Comparison of ENCODE assay signal across 8 cellular contexts in genomic region chr12:45732250-45732649, GRCh38. TPM values are rescaled to one million over a fixed set of nuclear protein-coding genes. Genes with fewer than 3 reads are reported as not detected.
DNase-seq lines count a peak whose midpoint lies in the region; ATAC-seq and TF ChIP-seq lines count a peak whose summit lies in the region.

No MANE protein-coding gene starts in this region.

- H3K36me3 ChIP-seq in adrenal gland (replicated peaks in 1 of 2), result no peaks in the 10 kb centered on the region
- H3K36me3 ChIP-seq in right lobe of liver, result no peaks in the 10 kb centered on the region

- H3K4me3 Mint-ChIP-seq in IgD-negative memory B cell, result peak overlapping the region; percentile 69 to 93 (median 78)

- peak overlapping the region; percentile 88 to 99 (median 90) for H3K27ac Mint-ChIP-seq in IgD-negative memory B cell

- H3K9me3 ChIP-seq in adrenal gland (replicated peaks in 1 of 3) (peaks cover 0 to 9% (median 0%) of the 10 kb centered on the region in 3 donors), right lobe of liver (no peaks in the 10 kb centered on the region)

- H3K27ac ChIP-seq in adrenal gland (peak overlapping the region in 4 of 5 donors; percentile 27 to 98 (median 68)), right lobe of liver (peak overlapping the region in 2 of 3 donors; percentile 1 to 95)

- H3K4me1 ChIP-seq in adrenal gland (replicated peaks in 1 of 2) (peaks cover 15 to 36% of the 10 kb centered on the region in 2 donors), right lobe of liver (peaks cover 0 to 24% (median 11%) of the 10 kb centered on the region in 4 donors)

- TF ChIP-seq CTCF in adrenal gland (IDR thresholded peaks at IDR 0.05), result no peak
- TF ChIP-seq CTCF in right lobe of liver (IDR thresholded peaks at IDR 0.05), result no peak

- H3K9me3 Mint-ChIP-seq in IgD-negative memory B cell, result peaks cover 0 to 3% (median 0%) of the 10 kb centered on the region in 3 donors

- peaks cover 18 to 27% (median 26%) of the 10 kb centered on the region in 3 donors for H3K4me1 Mint-ChIP-seq in IgD-negative memory B cell

- WGBS in adrenal gland, 4 donors, result 14 to 24% (median 16%) methylated on average over 5 of the region's 5 CpGs
- WGBS in right lobe of liver (ENCODE audit: insufficient coverage, low coverage, low lambda C conversion rate, missing lambda C conversion rate), result 17% methylated on average over 5 of the region's 5 CpGs

- DNase-seq in AML-193 (lab: John Stamatoyannopoulos, UW), result peak; percentile 19 to 30
- DNase-seq in adrenal gland, result no peak
- DNase-seq in right lobe of liver, result no peak
- DNase-seq in NCI-H128 (lab: John Stamatoyannopoulos, UW; ENCODE audit: unreplicated experiment), result no peak

- ATAC-seq in right lobe of liver (no peak), GM18870 (IDR thresholded peaks at IDR 0.05; ENCODE audit: unreplicated experiment) (no peak), HG02610 (IDR thresholded peaks at IDR 0.05; ENCODE audit: unreplicated experiment) (no peak), GM19463 (IDR thresholded peaks at IDR 0.05; ENCODE audit: unreplicated experiment) (no peak)

- H3K27me3 Mint-ChIP-seq in IgD-negative memory B cell, result no peaks in the 10 kb centered on the region

- peak overlapping the region in 1 of 4 donors; percentile 22 for H3K4me3 ChIP-seq in adrenal gland
- H3K4me3 ChIP-seq in right lobe of liver, result no peak overlapping the region

- intact Hi-C loops in adrenal gland (cut with DNase I) (no loop called here), right lobe of liver (cut with DNase I) (no loop called here)

- peaks cover 5% of the 10 kb centered on the region for H3K36me3 Mint-ChIP-seq in IgD-negative memory B cell

- TF ChIP-seq POLR2A in adrenal gland (IDR thresholded peaks at IDR 0.05), result peak in 1 of 2 donors; percentile 17
- TF ChIP-seq POLR2A in right lobe of liver (IDR thresholded peaks at IDR 0.05), result no peak

- H3K27me3 ChIP-seq in adrenal gland (no peaks in the 10 kb centered on the region), right lobe of liver (no peaks in the 10 kb centered on the region)

RNA-seq across cellular contexts. Expression of gene ARID2, which starts 2.7 kb away (rescaled TPM):
- 6.2 TPM for polyA plus RNA-seq in IgD-negative memory B cell
- 10 to 100 TPM; 16.5 to 27.2 (median 21.4) TPM for total RNA-seq in adrenal gland
- 10 to 100 TPM in 2 of 3 donors, 1 to 10 TPM in 1; 7.9 to 12.0 (median 10.6) TPM for polyA plus RNA-seq in adrenal gland
- total RNA-seq in right lobe of liver, result 10 to 100 TPM in 2 of 6 experiments, 1 to 10 TPM in 4; 6.2 to 11.8 (median 9.1) TPM

Comparison
In these comparisons a context has a peak if more than half of its experiments do, and no peak if none do; other contexts are left out.
1. DNase-seq: peak in AML-193 (2 of 2); none in adrenal gland (0 of 7), right lobe of liver (0 of 3) and NCI-H128 (single experiment).